Comparison of ENCODE assay signal across 16 cellular contexts in genomic region chr3:167899090-167899489, GRCh38.
"Had no signal": no experiment of that assay in that cellular context is flagged by ENCODE, and none has a peak within 500 bp of the region (broad histone marks: within the 10 kb centered on the region; RNA-seq: fewer than 3 reads in every experiment).

No MANE protein-coding gene starts in this region.

- H3K4me3 ChIP-seq: ascending aorta, dorsolateral prefrontal cortex, thoracic aorta had no signal

- ATAC-seq: activated CD8-positive, alpha-beta T cell treated with anti-CD3 and anti-CD28 coated beads, Interleukin-2, amount 10 ng/mL, durations not matched to agents 7 days and 5 days; activated naive CD8-positive, alpha-beta T cell treated with anti-CD3 and anti-CD28 coated beads, Interleukin-2, amount 50 U/mL, for 24 hours; esophagus mucosa; naive thymus-derived CD4-positive, alpha-beta T cell; stimulated activated naive CD8-positive, alpha-beta T cell treated with anti-CD3 and anti-CD28 coated beads, Interleukin-15, amount 100 ng/mL, for 72 hours had no signal

- H3K4me1 ChIP-seq: ascending aorta, parathyroid adenoma had no signal

- DNase-seq: activated CD4-positive, alpha-beta T cell treated with anti-CD3 and anti-CD28 coated beads for 4 hours; activated CD8-positive, alpha-beta memory T cell treated with anti-CD3 and anti-CD28 coated beads, Interleukin-2, amount 50 U/mL, for 48 hours; activated CD8-positive, alpha-beta T cell treated with anti-CD3 and anti-CD28 coated beads, Interleukin-2, amount 10 ng/mL, durations not matched to agents 7 days and 5 days; activated naive CD4-positive, alpha-beta T cell; activated naive CD8-positive, alpha-beta T cell treated with anti-CD3 and anti-CD28 coated beads, Interleukin-2, amount 50 U/mL, for 24 hours; dorsolateral prefrontal cortex; hypothalamus; naive thymus-derived CD4-positive, alpha-beta T cell; retina; stimulated activated CD4-positive, alpha-beta T cell treated with anti-CD3 and anti-CD28 coated beads, Interleukin-15, amount 100 ng/mL, for 24 hours; stimulated activated CD4-positive, alpha-beta T cell treated with anti-CD3 and anti-CD28 coated beads, Interleukin-4, amount 100 ng/mL, for 4 hours; stimulated activated naive CD8-positive, alpha-beta T cell treated with anti-CD3 and anti-CD28 coated beads, Interleukin-15, amount 100 ng/mL, for 72 hours had no signal

- H3K9me3 ChIP-seq: ascending aorta, thoracic aorta had no signal

- H3K27me3 ChIP-seq: ascending aorta, dorsolateral prefrontal cortex had no signal

- H3K27ac ChIP-seq: ascending aorta, dorsolateral prefrontal cortex, parathyroid adenoma, thoracic aorta had no signal

- H3K36me3 ChIP-seq: ascending aorta, thoracic aorta had no signal
